26 cellular contexts compared by ENCODE assay signal in the genomic region with DNA sequence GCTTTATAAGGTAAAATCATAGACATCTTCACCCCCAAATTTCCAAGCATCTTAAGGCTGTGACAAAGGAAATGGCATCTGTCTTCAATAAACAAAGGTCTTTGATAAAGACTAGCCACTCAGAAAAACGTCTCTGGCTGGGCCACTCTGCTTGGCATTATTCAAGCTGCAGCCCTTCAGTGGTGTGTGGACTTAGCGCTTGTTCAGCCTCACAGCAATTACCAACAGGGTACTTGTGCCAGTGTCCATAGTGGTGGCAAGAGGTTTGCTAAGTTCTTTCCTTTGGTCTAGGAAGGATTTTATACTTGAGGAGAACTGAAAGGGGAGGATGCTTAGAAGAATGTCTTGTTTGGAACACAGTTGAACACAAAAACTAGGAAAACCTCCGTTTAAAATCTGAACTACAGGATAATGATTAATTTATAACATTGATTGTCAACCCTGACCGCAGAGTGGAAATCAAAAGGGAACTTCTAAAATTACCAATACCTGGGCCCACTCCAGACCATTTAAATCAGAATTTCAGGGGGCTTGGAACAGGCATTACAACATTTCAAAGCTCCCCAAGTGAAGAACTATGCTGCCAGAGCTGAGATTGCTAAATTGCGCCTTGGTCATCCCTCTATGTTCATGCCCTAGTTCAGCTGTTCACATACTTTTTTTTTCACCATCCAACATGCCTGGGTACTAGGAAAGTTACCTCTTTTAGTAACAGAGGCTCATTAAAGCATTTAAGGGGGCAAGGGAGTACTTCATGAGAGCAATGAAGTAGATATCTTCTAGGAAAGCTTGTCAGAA.
"Had no signal": no experiment of that assay in that cellular context is flagged by ENCODE, and none has a peak within 500 bp of the region (broad histone marks: within the 10 kb centered on the region; RNA-seq: fewer than 3 reads in every experiment).

No MANE protein-coding gene starts in this region.

- DNase-seq: naive B cell; naive thymus-derived CD8-positive, alpha-beta T cell; nephron progenitor cell; nucleus accumbens; pancreas; posterior cingulate gyrus; psoas muscle; right cardiac atrium; stimulated activated CD4-positive, alpha-beta T cell treated with anti-CD3 and anti-CD28 coated beads, Interleukin-15, amount 100 ng/mL, for 24 hours; stimulated activated CD4-positive, alpha-beta T cell treated with anti-CD3 and anti-CD28 coated beads, Interleukin-2, amount 100 ng/mL, for 24 hours; stimulated activated CD4-positive, alpha-beta T cell treated with anti-CD3 and anti-CD28 coated beads, Interleukin-2, amount 100 ng/mL, for 48 hours; stimulated activated CD4-positive, alpha-beta T cell treated with anti-CD3 and anti-CD28 coated beads, Interleukin-4, amount 100 ng/mL, for 24 hours; stimulated activated naive B cell treated with anti-CD40 and anti-IgM and Interleukin-4, amounts not matched to agents 10 μg/mL and 1 μg/mL and 100 μg/mL, for 72 hours; stimulated activated naive CD4-positive, alpha-beta T cell treated with Interleukin-2 at 50 U/mL for 16 hours; substantia nigra; testis; tibial artery; transverse colon; upper lobe of right lung; uterus had no signal

- H3K9me3 ChIP-seq: neutrophil, pancreas, psoas muscle, suprapubic skin, testis, tibial artery, transverse colon, upper lobe of right lung, uterus had no signal

- H3K4me1 ChIP-seq: pancreas, psoas muscle, testis, transverse colon, upper lobe of right lung, uterus had no signal

- H3K27ac ChIP-seq: neutrophil, pancreas, psoas muscle, skin epidermis, suprapubic skin, testis, tibial artery, transverse colon, upper lobe of right lung, uterus had no signal

- ATAC-seq: naive thymus-derived CD8-positive, alpha-beta T cell; natural killer cell treated with Interleukin-12 subunit alpha and Interleukin-12 subunit beta and Interleukin-15 and Interleukin-18, amount 100 ng/mL, for 72 hours; pancreas; psoas muscle; right cardiac atrium; sciatic nerve; stimulated activated effector memory CD8-positive, alpha-beta T cell treated with anti-CD3 and anti-CD28 coated beads, Interleukin-12 subunit alpha, Interleukin-12 subunit beta, amount 100 ng/mL, for 72 hours; stimulated activated naive B cell treated with anti-CD40 and anti-IgM and Interleukin-4, amounts not matched to agents 10 μg/mL and 1 μg/mL and 100 μg/mL, for 72 hours; upper lobe of right lung had no signal

- FAIRE-seq: pancreas had no signal

- H3K36me3 ChIP-seq: neutrophil, pancreas, suprapubic skin, tibial artery, transverse colon, upper lobe of right lung, uterus had no signal

- H3K4me3 ChIP-seq: pancreas, psoas muscle, skin epidermis, suprapubic skin, testis, tibial artery, transverse colon, upper lobe of right lung, uterus had no signal

- H3K27me3 ChIP-seq: neutrophil, suprapubic skin, testis, tibial artery, transverse colon, upper lobe of right lung, uterus had no signal
